In genomic region chr1:3571263-3571662, GRCh38 we compare ENCODE assay signal across 28 cellular contexts.
"Had no signal": no experiment of that assay in that cellular context is flagged by ENCODE, and none has a peak within 500 bp of the region (broad histone marks: within the 10 kb centered on the region; RNA-seq: fewer than 3 reads in every experiment).

No MANE protein-coding gene starts in this region.

- H3K27me3 ChIP-seq: ovary, spleen, suprapubic skin, testis, transverse colon, upper lobe of right lung, uterus had no signal

- H3K27ac ChIP-seq: ovary, parathyroid adenoma, psoas muscle, skin epidermis, spleen, suprapubic skin, testis, tibial artery, transverse colon, upper lobe of right lung, uterus had no signal

- H3K9me3 ChIP-seq: ovary, psoas muscle, spleen, suprapubic skin, testis, tibial artery, transverse colon, upper lobe of right lung, uterus had no signal

- H3K9ac ChIP-seq: parathyroid adenoma had no signal

- H3K4me3 ChIP-seq: ovary, psoas muscle, skin epidermis, smooth muscle cell, spleen, suprapubic skin, testis, tibial artery, transverse colon, upper lobe of right lung, uterus had no signal

- H3K79me2 ChIP-seq: parathyroid adenoma had no signal

- H2AFZ ChIP-seq: parathyroid adenoma had no signal

- H3K36me3 ChIP-seq: ovary, spleen, suprapubic skin, tibial artery, transverse colon, upper lobe of right lung, uterus had no signal

- ATAC-seq: naive thymus-derived CD8-positive, alpha-beta T cell; natural killer cell treated with Interleukin-12 subunit alpha and Interleukin-12 subunit beta and Interleukin-15 and Interleukin-18, amount 100 ng/mL, for 72 hours; psoas muscle; right cardiac atrium; sciatic nerve; stimulated activated naive CD8-positive, alpha-beta T cell treated with anti-CD3 and anti-CD28 coated beads, Interleukin-15, Interleukin-2, amounts not matched to agents 100 U/mL and 50 U/mL, for 24 hours had no signal

- H3K4me2 ChIP-seq: smooth muscle cell had no signal

- DNase-seq: naive thymus-derived CD8-positive, alpha-beta T cell; nephron progenitor cell; occipital lobe; ovary; posterior cingulate gyrus; psoas muscle; right cardiac atrium; spleen; stimulated activated CD4-positive, alpha-beta T cell treated with anti-CD3 and anti-CD28 coated beads, Interleukin-12 subunit alpha, Interleukin-12 subunit beta, amount 100 ng/mL, for 4 hours; stimulated activated CD4-positive, alpha-beta T cell treated with anti-CD3 and anti-CD28 coated beads, Interleukin-1b, Interleukin-23, amount 100 ng/mL, for 48 hours; stimulated activated CD4-positive, alpha-beta T cell treated with anti-CD3 and anti-CD28 coated beads, Interleukin-4, amount 100 ng/mL, for 1 hour; stimulated activated CD4-positive, alpha-beta T cell treated with anti-CD3 and anti-CD28 coated beads, Interleukin-4, amount 100 ng/mL, for 4 hours; stimulated activated CD8-positive, alpha-beta memory T cell treated with anti-CD3 and anti-CD28 coated beads, Interleukin-4, amount 100 ng/mL, for 48 hours; stimulated activated naive CD4-positive, alpha-beta T cell; stimulated activated naive CD8-positive, alpha-beta T cell treated with anti-CD3 and anti-CD28 coated beads, Interleukin-15, amount 100 ng/mL, for 72 hours; stimulated activated naive CD8-positive, alpha-beta T cell treated with anti-CD3 and anti-CD28 coated beads, Interleukin-15, Interleukin-2, amounts not matched to agents 100 U/mL and 50 U/mL, for 24 hours; substantia nigra; testis; tibial artery; transverse colon; upper lobe of right lung; uterus had no signal

- H3K4me1 ChIP-seq: parathyroid adenoma, psoas muscle, suprapubic skin, testis, transverse colon, upper lobe of right lung, uterus had no signal
